In genomic region chr2:42493885-42494433, GRCh38 we compare ENCODE assay signal across 1 cellular context.
TF ChIP-seq lines count a peak whose summit lies in the region.

KCNG3 (minus strand) TSS chr2:42493982; CDS start chr2:42493501, 481 bp downstream.

TF ChIP-seq in IMR-90, 13 proteins besides CTCF, POLR2A, EP300 and RAD21 (continued from another document):
- TF ChIP-seq, protein P1, sequence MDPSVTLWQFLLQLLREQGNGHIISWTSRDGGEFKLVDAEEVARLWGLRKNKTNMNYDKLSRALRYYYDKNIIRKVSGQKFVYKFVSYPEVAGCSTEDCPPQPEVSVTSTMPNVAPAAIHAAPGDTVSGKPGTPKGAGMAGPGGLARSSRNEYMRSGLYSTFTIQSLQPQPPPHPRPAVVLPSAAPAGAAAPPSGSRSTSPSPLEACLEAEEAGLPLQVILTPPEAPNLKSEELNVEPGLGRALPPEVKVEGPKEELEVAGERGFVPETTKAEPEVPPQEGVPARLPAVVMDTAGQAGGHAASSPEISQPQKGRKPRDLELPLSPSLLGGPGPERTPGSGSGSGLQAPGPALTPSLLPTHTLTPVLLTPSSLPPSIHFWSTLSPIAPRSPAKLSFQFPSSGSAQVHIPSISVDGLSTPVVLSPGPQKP (IDR thresholded peaks at IDR 0.05; ENCODE audit: borderline replicate concordance, low read depth, low read length) = no peak
- no peak for TF ChIP-seq MXI1 (IDR thresholded peaks at IDR 0.05; ENCODE audit: borderline replicate concordance, low read depth, low read length)
- no peak for TF ChIP-seq MAFK (IDR thresholded peaks at IDR 0.05; ENCODE audit: low read depth, low read length)
- TF ChIP-seq CEBPB (IDR thresholded peaks at IDR 0.05; ENCODE audit: low read depth, low read length) = no peak
- TF ChIP-seq CHD1 (IDR thresholded peaks at IDR 0.05; ENCODE audit: low read depth, low read length) = no peak
- TF ChIP-seq RFX5 (IDR thresholded peaks at IDR 0.05; ENCODE audit: low read depth, low read length) = no peak
- TF ChIP-seq SMC3 (IDR thresholded peaks at IDR 0.05; ENCODE audit: low read depth, low read length) = no peak
